Comparison of ENCODE assay signal across 27 cellular contexts in genomic region chr5:33558489-33558888, GRCh38.
DNase-seq lines count a peak whose midpoint lies in the region; ATAC-seq and TF ChIP-seq lines count a peak whose summit lies in the region.
"Had no signal": no experiment of that assay in that cellular context is flagged by ENCODE, and none has a peak within 500 bp of the region (broad histone marks: within the 10 kb centered on the region; RNA-seq: fewer than 3 reads in every experiment).

No MANE protein-coding gene starts in this region.

- H3K4me1 ChIP-seq in aorta (ENCODE audit: control insufficient read depth in 1 of 2, insufficient read depth in 2 of 2, low read length in 2 of 2) (peaks cover 0 to 2% of the 10 kb centered on the region in 2 donors), hepatocyte (ENCODE audit: insufficient read depth) (no peaks in the 10 kb centered on the region)
- H3K4me1 ChIP-seq: ascending aorta had no signal

- intact Hi-C loops in aorta (cut with DNase I) = no loop called here

- H3K27ac ChIP-seq in aorta (ENCODE audit: low read depth in 1 of 2, low read length in 2 of 2) (no peak overlapping the region), hepatocyte (no peak overlapping the region)
- H3K27ac ChIP-seq: ascending aorta, ovary, upper lobe of right lung had no signal

- peak; percentile 25 for DNase-seq in GM03348 (ENCODE audit: low spot score)
- peak; percentile 66 for DNase-seq in SK-MEL-5 (ENCODE audit: low read depth, low spot score)
- peak; percentile 68 for DNase-seq in foreskin melanocyte
- DNase-seq in aorta = no peak
- DNase-seq in COLO668 (lab: John Stamatoyannopoulos, UW; ENCODE audit: unreplicated experiment) = no peak
- DNase-seq in NCI-H510A treated with DMSO at 0.1 percent for 48 hours (lab: John Stamatoyannopoulos, UW) = no peak
- no peak for DNase-seq in hepatocyte (ENCODE audit: low spot score)
- DNase-seq: activated CD8-positive, alpha-beta T cell treated with anti-CD3 and anti-CD28 coated beads, Interleukin-2, amount 10 ng/mL, durations not matched to agents 7 days and 5 days; activated effector memory CD4-positive, alpha-beta T cell treated with Interleukin-2 at 50 U/mL for 16 hours; activated T-cell treated with anti-CD3 and anti-CD28 coated beads for 4 hours; caudate nucleus; CD4-positive, CD25-positive, alpha-beta regulatory T cell; cortex of kidney; effector memory CD8-positive, alpha-beta T cell; H7; IMR-90; kidney glomerular epithelial cell; NCI-H1105 treated with DMSO at 0.1 percent for 48 hours; NCI-H2029; NCI-H2227 treated with DMSO at 0.1 percent for 48 hours; NCI-H748 treated with DMSO at 0.1 percent for 48 hours; ovary; SK-N-SH; stimulated activated CD4-positive, alpha-beta T cell treated with anti-CD3 and anti-CD28 coated beads, Interleukin-2, amount 100 ng/mL, for 48 hours; upper lobe of right lung had no signal

- in situ Hi-C loops in SK-MEL-5 (cut with HindIII; ENCODE audit: low pct_unique_long_range_greater_than_20kb, low sequenced_read_pairs) = no loop called here

- ATAC-seq in aorta (ENCODE audit: low FRiP score) = peak; percentile 64
- ATAC-seq: activated CD8-positive, alpha-beta T cell treated with anti-CD3 and anti-CD28 coated beads, Interleukin-2, amount 10 ng/mL, durations not matched to agents 7 days and 5 days; effector memory CD8-positive, alpha-beta T cell; esophagus mucosa had no signal

- H2AFZ ChIP-seq in hepatocyte = no peak overlapping the region

- H3K9me3 ChIP-seq in aorta (ENCODE audit: control insufficient read depth, low read length) (no peaks in the 10 kb centered on the region), hepatocyte (ENCODE audit: low read depth) (no peaks in the 10 kb centered on the region)
- H3K9me3 ChIP-seq: ascending aorta, ovary, SK-N-SH, upper lobe of right lung had no signal

- H3K79me2 ChIP-seq in hepatocyte = no peaks in the 10 kb centered on the region

- H3K36me3 ChIP-seq in aorta (ENCODE audit: control insufficient read depth in 1 of 2, insufficient read depth in 2 of 2, low read length in 1 of 2) = no peaks in the 10 kb centered on the region
- no peaks in the 10 kb centered on the region for H3K36me3 ChIP-seq in hepatocyte (replicated peaks; ENCODE audit: insufficient read depth, low read depth)
- H3K36me3 ChIP-seq: ascending aorta, ovary, upper lobe of right lung had no signal

- no peaks in the 10 kb centered on the region for H4K20me1 ChIP-seq in hepatocyte (ENCODE audit: insufficient read depth, poor library complexity, severe bottlenecking)

- no peak for TF ChIP-seq CTCF in hepatocyte (IDR thresholded peaks at IDR 0.05; ENCODE audit: poor library complexity)

- H3K4me2 ChIP-seq in hepatocyte = no peak overlapping the region
- H3K4me2 ChIP-seq: SK-N-SH had no signal

- H3K27me3 ChIP-seq in aorta (ENCODE audit: control insufficient read depth in 1 of 2, insufficient read depth in 2 of 2, low read length in 1 of 2) (no peaks in the 10 kb centered on the region), hepatocyte (no peaks in the 10 kb centered on the region)
- H3K27me3 ChIP-seq: ascending aorta, ovary, upper lobe of right lung had no signal

- H3K4me3 ChIP-seq in aorta (ENCODE audit: low read length in 2 of 2) (no peak overlapping the region), hepatocyte (no peak overlapping the region)
- H3K4me3 ChIP-seq: ascending aorta, ovary, upper lobe of right lung had no signal

- H3K9me2 ChIP-seq in hepatocyte (replicated peaks; ENCODE audit: insufficient read depth) = no peaks in the 10 kb centered on the region
- H3K9me2 ChIP-seq: SK-N-SH had no signal

- 12 to 18% methylated on average over 1 of the region's 1 CpG for WGBS in aorta, 2 donors
- WGBS in hepatocyte (ENCODE audit: low lambda C conversion rate, missing lambda C conversion rate) = 85% methylated on average over 1 of the region's 1 CpG

Comparison
In these comparisons a context has a peak if more than half of its experiments do, and no peak if none do; other contexts are left out.
1. DNase-seq: peak in GM03348 (single experiment), SK-MEL-5 (single experiment) and foreskin melanocyte (single experiment); none in aorta (0 of 2), COLO668 (single experiment), NCI-H510A treated with DMSO at 0.1 percent for 48 hours (single experiment) and hepatocyte (single experiment).